In genomic region chr1:145974721-145975120, GRCh38 we compare ENCODE assay signal across 22 cellular contexts. TPM values are rescaled to one million over a fixed set of nuclear protein-coding genes. Genes with fewer than 3 reads are reported as not detected.
A peak's percentile ranks its signal among the peaks of the same experiment; 100 is the strongest.
DNase-seq lines count a peak whose midpoint lies in the region; ATAC-seq, FAIRE-seq and TF ChIP-seq lines count a peak whose summit lies in the region.
"Had no signal": no experiment of that assay in that cellular context is flagged by ENCODE, and none has a peak within 500 bp of the region (broad histone marks: within the 10 kb centered on the region; RNA-seq: fewer than 3 reads in every experiment).

No MANE protein-coding gene starts in this region.

- DNase-seq in activated CD8-positive, alpha-beta memory T cell treated with anti-CD3 and anti-CD28 coated beads, Interleukin-2, amount 50 U/mL, for 48 hours: peak; percentile 40
- DNase-seq in activated CD8-positive, alpha-beta memory T cell treated with anti-CD3 and anti-CD28 coated beads for 24 hours: no peak
- DNase-seq in activated naive CD8-positive, alpha-beta T cell treated with anti-CD3 and anti-CD28 coated beads, Interleukin-2, amount 50 U/mL, for 24 hours: no peak
- DNase-seq in naive thymus-derived CD4-positive, alpha-beta T cell: no peak
- no peak for DNase-seq in SK-N-DZ (ENCODE audit: low spot score)
- DNase-seq in tibial nerve (ENCODE audit: low spot score in 2 of 2): no peak
- no peak for DNase-seq in H54 (ENCODE audit: insufficient read length, low spot score)
- DNase-seq: BE2C; CD4-positive, alpha-beta memory T cell; DMS53; NCI-H1105; NCI-H1694 treated with DMSO at 0.1 percent for 48 hours; NCI-H748 treated with DMSO at 0.1 percent for 48 hours; NK-92 treated with Interleukin-12 subunit alpha and Interleukin-12 subunit beta, amount 100 ng/mL, for 24 hours; Peyer's patch had no signal

- no peak for TF ChIP-seq EP300 in tibial nerve (IDR thresholded peaks at IDR 0.05)

- intact Hi-C loops in naive thymus-derived CD4-positive, alpha-beta T cell (cut with micrococcal nuclease): loop anchor here in 1 of 2 donors (5.0 kb wide), 1 partner anchor 57 kb away; the partner anchor contains the start of gene PEX11B

- H3K9me3 Mint-ChIP-seq in activated naive CD8-positive, alpha-beta T cell treated with anti-CD3 and anti-CD28 coated beads, Interleukin-2, amount 50 U/mL, for 24 hours: no peaks in the 10 kb centered on the region
- H3K9me3 Mint-ChIP-seq in naive thymus-derived CD4-positive, alpha-beta T cell: no peaks in the 10 kb centered on the region
- no peaks in the 10 kb centered on the region for H3K9me3 Mint-ChIP-seq in stimulated activated memory B cell treated with anti-CD40 and anti-IgM and Interleukin-4, amounts not matched to agents 10 μg/mL and 1 μg/mL and 100 μg/mL, for 72 hours
- H3K9me3 Mint-ChIP-seq: CD4-positive, alpha-beta memory T cell had no signal

- H3K4me3 Mint-ChIP-seq in activated naive CD8-positive, alpha-beta T cell treated with anti-CD3 and anti-CD28 coated beads, Interleukin-2, amount 50 U/mL, for 24 hours: no peak overlapping the region
- no peak overlapping the region for H3K4me3 Mint-ChIP-seq in naive thymus-derived CD4-positive, alpha-beta T cell
- H3K4me3 Mint-ChIP-seq in stimulated activated memory B cell treated with anti-CD40 and anti-IgM and Interleukin-4, amounts not matched to agents 10 μg/mL and 1 μg/mL and 100 μg/mL, for 72 hours: no peak overlapping the region
- H3K4me3 Mint-ChIP-seq: CD4-positive, alpha-beta memory T cell had no signal

- TF ChIP-seq POLR2A in tibial nerve (IDR thresholded peaks at IDR 0.05) (no peak), H54 (IDR thresholded peaks at IDR 0.05; ENCODE audit: low read depth, low read length) (no peak)

- FAIRE-seq in H54 (lab: Jason Lieb, UNC): no peak
- FAIRE-seq: A204.1, GM12891, K562 had no signal

- 50 to 66% methylated on average over 7 of the region's 7 CpGs for WGBS in tibial nerve, 2 donors

- peaks cover 26 to 29% of the 10 kb centered on the region in 2 donors for H3K4me1 ChIP-seq in naive thymus-derived CD4-positive, alpha-beta T cell (ENCODE audit: control insufficient read depth in 2 of 2, insufficient read depth in 2 of 2, low read length in 2 of 2)
- peaks cover 0 to 26% (median 23%) of the 10 kb centered on the region in 4 donors for H3K4me1 ChIP-seq in tibial nerve

- H3K36me3 ChIP-seq in naive thymus-derived CD4-positive, alpha-beta T cell (ENCODE audit: control insufficient read depth in 2 of 3, insufficient read depth in 3 of 3, low read length in 3 of 3): peaks cover 0 to 6% (median 0%) of the 10 kb centered on the region in 3 experiments
- peaks cover 0 to 9% (median 0%) of the 10 kb centered on the region in 3 donors for H3K36me3 ChIP-seq in tibial nerve
- H3K36me3 ChIP-seq: BE2C, Peyer's patch had no signal

- no peak for TF ChIP-seq CTCF in tibial nerve (IDR thresholded peaks at IDR 0.05)

- no peaks in the 10 kb centered on the region for H3K27me3 ChIP-seq in naive thymus-derived CD4-positive, alpha-beta T cell (ENCODE audit: control insufficient read depth in 2 of 2, insufficient read depth in 2 of 2, low read length in 2 of 2)
- H3K27me3 ChIP-seq in tibial nerve: no peaks in the 10 kb centered on the region
- H3K27me3 ChIP-seq: BE2C, Peyer's patch had no signal

- no peaks in the 10 kb centered on the region for H3K36me3 Mint-ChIP-seq in activated naive CD8-positive, alpha-beta T cell treated with anti-CD3 and anti-CD28 coated beads, Interleukin-2, amount 50 U/mL, for 24 hours (ENCODE audit: low read depth)
- peaks cover 2 to 8% (median 6%) of the 10 kb centered on the region in 5 donors for H3K36me3 Mint-ChIP-seq in naive thymus-derived CD4-positive, alpha-beta T cell
- H3K36me3 Mint-ChIP-seq in stimulated activated memory B cell treated with anti-CD40 and anti-IgM and Interleukin-4, amounts not matched to agents 10 μg/mL and 1 μg/mL and 100 μg/mL, for 72 hours: peaks cover 18% of the 10 kb centered on the region

- H3K4me3 ChIP-seq in naive thymus-derived CD4-positive, alpha-beta T cell (ENCODE audit: low read length): no peak overlapping the region
- no peak overlapping the region for H3K4me3 ChIP-seq in tibial nerve
- H3K4me3 ChIP-seq: K562, Peyer's patch had no signal

- POLR2A ChIA-PET in naive thymus-derived CD4-positive, alpha-beta T cell (lab: Charles Lee): interaction anchor here (1.1 to 24.3 kb wide), 2 partner anchors 11 to 30 kb away, joined by 3 to 1779 read pairs; partner anchors contain the start of genes ANKRD34A, HJV and TXNIP

- CTCF ChIA-PET in naive thymus-derived CD4-positive, alpha-beta T cell (lab: Charles Lee): no interaction called here

- no peak for ATAC-seq in activated naive CD8-positive, alpha-beta T cell treated with anti-CD3 and anti-CD28 coated beads, Interleukin-2, amount 50 U/mL, for 24 hours
- ATAC-seq in naive thymus-derived CD4-positive, alpha-beta T cell: no peak
- ATAC-seq in stimulated activated memory B cell treated with anti-CD40 and anti-IgM and Interleukin-4, amounts not matched to agents 10 μg/mL and 1 μg/mL and 100 μg/mL, for 72 hours: no peak
- ATAC-seq: K562, Right ventricle myocardium inferior had no signal

- H3K9me3 ChIP-seq in naive thymus-derived CD4-positive, alpha-beta T cell (ENCODE audit: control insufficient read depth in 2 of 3, low read length in 3 of 3): no peaks in the 10 kb centered on the region
- no peaks in the 10 kb centered on the region for H3K9me3 ChIP-seq in tibial nerve
- H3K9me3 ChIP-seq: BE2C, Peyer's patch had no signal

- no peak overlapping the region for H3K27ac ChIP-seq in naive thymus-derived CD4-positive, alpha-beta T cell (ENCODE audit: low read depth, low read length)
- peak overlapping the region in 1 of 4 donors; percentile 50 for H3K27ac ChIP-seq in tibial nerve
- H3K27ac ChIP-seq: Peyer's patch had no signal

- peak overlapping the region; percentile 12 for H3K27ac Mint-ChIP-seq in activated naive CD8-positive, alpha-beta T cell treated with anti-CD3 and anti-CD28 coated beads, Interleukin-2, amount 50 U/mL, for 24 hours
- peak overlapping the region in 6 of 9 donors; percentile 49 to 85 (median 70) for H3K27ac Mint-ChIP-seq in naive thymus-derived CD4-positive, alpha-beta T cell
- peak overlapping the region; percentile 40 for H3K27ac Mint-ChIP-seq in stimulated activated memory B cell treated with anti-CD40 and anti-IgM and Interleukin-4, amounts not matched to agents 10 μg/mL and 1 μg/mL and 100 μg/mL, for 72 hours

- H3K27me3 Mint-ChIP-seq in activated naive CD8-positive, alpha-beta T cell treated with anti-CD3 and anti-CD28 coated beads, Interleukin-2, amount 50 U/mL, for 24 hours: no peaks in the 10 kb centered on the region
- H3K27me3 Mint-ChIP-seq in naive thymus-derived CD4-positive, alpha-beta T cell: no peaks in the 10 kb centered on the region
- no peaks in the 10 kb centered on the region for H3K27me3 Mint-ChIP-seq in stimulated activated memory B cell treated with anti-CD40 and anti-IgM and Interleukin-4, amounts not matched to agents 10 μg/mL and 1 μg/mL and 100 μg/mL, for 72 hours
- H3K27me3 Mint-ChIP-seq: CD4-positive, alpha-beta memory T cell had no signal

- peaks cover 18% of the 10 kb centered on the region for H3K4me1 Mint-ChIP-seq in activated naive CD8-positive, alpha-beta T cell treated with anti-CD3 and anti-CD28 coated beads, Interleukin-2, amount 50 U/mL, for 24 hours
- H3K4me1 Mint-ChIP-seq in naive thymus-derived CD4-positive, alpha-beta T cell: peaks cover 5 to 41% (median 31%) of the 10 kb centered on the region in 7 donors
- H3K4me1 Mint-ChIP-seq in stimulated activated memory B cell treated with anti-CD40 and anti-IgM and Interleukin-4, amounts not matched to agents 10 μg/mL and 1 μg/mL and 100 μg/mL, for 72 hours: peaks cover 5% of the 10 kb centered on the region

RNA-seq across cellular contexts. Expression of gene POLR3GL, which starts 10.2 kb away (rescaled TPM):
- 10 to 100 TPM; 20.7 to 37.5 (median 25.5) TPM for total RNA-seq in naive thymus-derived CD4-positive, alpha-beta T cell
- 100 to 1,000 TPM in 1 of 2 donors, 10 to 100 TPM in 1; 99.6 to 113 TPM for polyA plus RNA-seq in naive thymus-derived CD4-positive, alpha-beta T cell
- polyA plus RNA-seq in SK-N-DZ (2014; cell fraction: cytosol; rRNA removed): 9.5 and 10.6 TPM in 2 replicates
- 7.5 and 11.4 TPM in 2 replicates for polyA plus RNA-seq in SK-N-DZ (2014; cell fraction: nucleus; rRNA removed)
- 10 to 100 TPM; 20.1 to 33.1 (median 28.9) TPM for total RNA-seq in tibial nerve

RNA-seq across cellular contexts. Expression of gene ANKRD34A, which starts 10.3 kb away (rescaled TPM):
- total RNA-seq in naive thymus-derived CD4-positive, alpha-beta T cell: 1 to 10 TPM in 3 of 5 experiments, under 1 TPM in 2; 0.54 to 1.5 (median 1.2) TPM
- under 1 TPM; 0.11 to 0.22 TPM for polyA plus RNA-seq in naive thymus-derived CD4-positive, alpha-beta T cell
- polyA plus RNA-seq in SK-N-DZ (2014; cell fraction: cytosol; rRNA removed): 0.55 and 0.71 TPM in 2 replicates
- polyA plus RNA-seq in SK-N-DZ (2014; cell fraction: nucleus; rRNA removed): 0.46 and 0.58 TPM in 2 replicates
- 1 to 10 TPM in 2 of 4 donors, under 1 TPM in 2; 0.39 to 2.4 (median 1.3) TPM for total RNA-seq in tibial nerve

RNA-seq across cellular contexts. Expression of gene LIX1L, which starts 16.9 kb away (rescaled TPM):
- 10 to 100 TPM; 31.6 to 59.2 (median 47.6) TPM for total RNA-seq in naive thymus-derived CD4-positive, alpha-beta T cell
- 10 to 100 TPM; 29.3 to 32.1 TPM for polyA plus RNA-seq in naive thymus-derived CD4-positive, alpha-beta T cell
- 22.4 and 25.6 TPM in 2 replicates for polyA plus RNA-seq in SK-N-DZ (2014; cell fraction: cytosol; rRNA removed)
- polyA plus RNA-seq in SK-N-DZ (2014; cell fraction: nucleus; rRNA removed): 3.5 and 6.5 TPM in 2 replicates
- total RNA-seq in tibial nerve: 10 to 100 TPM; 30.8 to 57.1 (median 41.5) TPM

RNA-seq across cellular contexts. Expression of gene TXNIP, which starts 21.7 kb away (rescaled TPM):
- total RNA-seq in naive thymus-derived CD4-positive, alpha-beta T cell: 1,000 to 10,000 TPM in 1 of 5 experiments, 100 to 1,000 TPM in 4; 498 to 1,101 (median 659) TPM
- 1,000 to 10,000 TPM; 3,808 to 5,430 TPM for polyA plus RNA-seq in naive thymus-derived CD4-positive, alpha-beta T cell
- 124 and 144 TPM in 2 replicates for polyA plus RNA-seq in SK-N-DZ (2014; cell fraction: cytosol; rRNA removed)
- polyA plus RNA-seq in SK-N-DZ (2014; cell fraction: nucleus; rRNA removed): 185 and 202 TPM in 2 replicates
- total RNA-seq in tibial nerve: 1,000 to 10,000 TPM; 1,863 to 2,525 (median 2,185) TPM

RNA-seq across cellular contexts. Expression of gene HJV, which starts 46.8 kb away (rescaled TPM):
- total RNA-seq in naive thymus-derived CD4-positive, alpha-beta T cell: not detected
- not detected for polyA plus RNA-seq in naive thymus-derived CD4-positive, alpha-beta T cell
- not detected in 2 replicates for polyA plus RNA-seq in SK-N-DZ (2014; cell fraction: cytosol; rRNA removed)
- not detected in 2 replicates for polyA plus RNA-seq in SK-N-DZ (2014; cell fraction: nucleus; rRNA removed)
- total RNA-seq in tibial nerve: not detected
- total RNA-seq: CD4-positive, alpha-beta memory T cell; H4; NCI-H460; Peyer's patch had no signal
- polyA plus RNA-seq: CD4-positive, alpha-beta memory T cell had no signal

Comparison
In these comparisons a context has a peak if more than half of its experiments do, and no peak if none do; other contexts are left out.
1. H3K27ac Mint-ChIP-seq: peak in every context shown above with its lines; median percentile 70 in naive thymus-derived CD4-positive, alpha-beta T cell; 40 in stimulated activated memory B cell treated with anti-CD40 and anti-IgM and Interleukin-4, amounts not matched to agents 10 μg/mL and 1 μg/mL and 100 μg/mL, for 72 hours; 12 in activated naive CD8-positive, alpha-beta T cell treated with anti-CD3 and anti-CD28 coated beads, Interleukin-2, amount 50 U/mL, for 24 hours.